In the genomic region with DNA sequence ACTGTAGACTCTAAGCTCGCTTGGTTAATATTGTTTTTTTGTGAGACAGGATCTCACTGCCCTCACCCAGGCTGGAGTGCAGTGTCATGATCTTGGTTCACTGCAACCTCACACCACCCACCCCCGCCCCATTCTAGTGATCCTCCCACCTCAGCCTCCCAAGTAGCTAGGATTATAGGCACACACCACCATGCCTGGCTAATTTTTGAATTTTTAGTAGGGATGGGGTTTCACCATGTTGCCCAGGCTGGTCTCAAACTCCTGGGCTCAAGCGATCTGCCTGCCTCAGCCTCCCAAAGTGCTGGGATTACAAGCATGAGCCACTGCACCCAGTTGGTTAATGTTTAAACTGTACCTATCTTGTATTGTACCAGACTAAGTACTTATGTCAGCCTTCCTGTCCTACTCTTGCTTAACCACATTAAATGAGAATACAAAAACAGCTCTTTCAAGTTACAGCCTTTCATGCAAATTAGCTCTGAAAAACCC, we compare ENCODE assay signal across 8 cellular contexts. TPM values are rescaled to one million over a fixed set of nuclear protein-coding genes. Genes with fewer than 3 reads are reported as not detected.
DNase-seq lines count a peak whose midpoint lies in the region; ATAC-seq, FAIRE-seq and TF ChIP-seq lines count a peak whose summit lies in the region.
"Not testable (repeated sequence)": the region's sequence is repeated elsewhere in the genome, so short reads cannot be mapped to it uniquely, and the experiment has no call there.

No MANE protein-coding gene starts in this region.

- not testable (repeated sequence) for H3K4me3 ChIP-seq in DND-41 (ENCODE audit: low read depth in 1 of 2, low read length in 2 of 2); fibroblast of pulmonary artery (replicated peaks; ENCODE audit: low read depth, low read length); pancreas

- H3K27ac ChIP-seq in DND-41 (ENCODE audit: low read length); pancreas: not testable (repeated sequence)
- peak overlapping the region; percentile 42 for H3K27ac ChIP-seq in KOPT-K1 (ENCODE audit: low read depth, low read length, poor library complexity, severe bottlenecking)

- H4K20me1 ChIP-seq in DND-41 (ENCODE audit: insufficient read depth, low read length), result peaks cover 70% of the 10 kb centered on the region

- not testable (repeated sequence) for H3K27me3 ChIP-seq in DND-41 (ENCODE audit: insufficient read depth, low read length, poor library complexity); pancreas

- H3K9ac ChIP-seq in DND-41 (ENCODE audit: low read depth, low read length), result not testable (repeated sequence)

- H3K9me3 ChIP-seq in DND-41 (ENCODE audit: insufficient read depth, low read length, severe bottlenecking); KOPT-K1 (ENCODE audit: insufficient read depth, low read length, poor library complexity, severe bottlenecking); pancreas: not testable (repeated sequence)

- not testable (repeated sequence) for H3K4me2 ChIP-seq in DND-41 (ENCODE audit: insufficient read depth, low read length)

- not testable (repeated sequence) for TF ChIP-seq CTCF in DND-41 (IDR thresholded peaks at IDR 0.05; ENCODE audit: borderline replicate concordance, extremely low read depth, low read length, poor library complexity, severe bottlenecking); fibroblast of pulmonary artery (IDR thresholded peaks at IDR 0.05; ENCODE audit: low read length, missing control alignments); pancreas (IDR thresholded peaks at IDR 0.05)

- peak; percentile 82 for ATAC-seq in DND-41 (ENCODE audit: insufficient read depth, low read depth)
- ATAC-seq in GM19035 (IDR thresholded peaks at IDR 0.05; ENCODE audit: unreplicated experiment), result peak; percentile 86
- ATAC-seq in GM21723 (IDR thresholded peaks at IDR 0.05; ENCODE audit: unreplicated experiment), result peak; percentile 87
- peak; percentile 88 for ATAC-seq in HG03066 (IDR thresholded peaks at IDR 0.05; ENCODE audit: low read depth, unreplicated experiment)
- peak; percentile 86 to 96 (median 95) for ATAC-seq in pancreas

- not testable (repeated sequence) for DNase-seq in DND-41
- DNase-seq in activated CD4-positive, alpha-beta T cell treated with anti-CD3 and anti-CD28 coated beads, Interleukin-2, amount 50 U/mL, for 1 hour, result peak; percentile 12
- peak; percentile 10 for DNase-seq in fibroblast of pulmonary artery (ENCODE audit: low read depth)
- peak in 1 of 6 donors; percentile 11 for DNase-seq in pancreas

- 61 to 67% methylated on average over 3 of the region's 3 CpGs for WGBS in pancreas, 2 donors

- H2AFZ ChIP-seq in DND-41 (ENCODE audit: low read depth, low read length), result not testable (repeated sequence)

- not testable (repeated sequence) for FAIRE-seq in pancreas (lab: Jason Lieb, UNC)

- H3K4me1 ChIP-seq in DND-41 (ENCODE audit: insufficient read depth, low read length), result not testable (repeated sequence)
- H3K4me1 ChIP-seq in pancreas, result peaks cover 12 to 35% (median 30%) of the 10 kb centered on the region in 3 donors

- H3K79me2 ChIP-seq in DND-41 (ENCODE audit: insufficient read depth, low read length), result peaks cover 98% of the 10 kb centered on the region

- not testable (repeated sequence) for H3K36me3 ChIP-seq in DND-41 (ENCODE audit: insufficient read depth, low read length); KOPT-K1 (ENCODE audit: insufficient read depth, low read length); pancreas

- intact Hi-C loops in pancreas (cut with DNase I), result not testable (repeated sequence)

RNA-seq across cellular contexts. Expression of a gene that starts 22.9 kb away (rescaled TPM):
- 10 to 100 TPM; 20.5 to 35.3 (median 22.3) TPM for total RNA-seq in pancreas
- 10 to 100 TPM in 1 of 2 donors, 1 to 10 TPM in 1; 9.6 to 13.8 TPM for polyA plus RNA-seq in pancreas
